In the genomic region with DNA sequence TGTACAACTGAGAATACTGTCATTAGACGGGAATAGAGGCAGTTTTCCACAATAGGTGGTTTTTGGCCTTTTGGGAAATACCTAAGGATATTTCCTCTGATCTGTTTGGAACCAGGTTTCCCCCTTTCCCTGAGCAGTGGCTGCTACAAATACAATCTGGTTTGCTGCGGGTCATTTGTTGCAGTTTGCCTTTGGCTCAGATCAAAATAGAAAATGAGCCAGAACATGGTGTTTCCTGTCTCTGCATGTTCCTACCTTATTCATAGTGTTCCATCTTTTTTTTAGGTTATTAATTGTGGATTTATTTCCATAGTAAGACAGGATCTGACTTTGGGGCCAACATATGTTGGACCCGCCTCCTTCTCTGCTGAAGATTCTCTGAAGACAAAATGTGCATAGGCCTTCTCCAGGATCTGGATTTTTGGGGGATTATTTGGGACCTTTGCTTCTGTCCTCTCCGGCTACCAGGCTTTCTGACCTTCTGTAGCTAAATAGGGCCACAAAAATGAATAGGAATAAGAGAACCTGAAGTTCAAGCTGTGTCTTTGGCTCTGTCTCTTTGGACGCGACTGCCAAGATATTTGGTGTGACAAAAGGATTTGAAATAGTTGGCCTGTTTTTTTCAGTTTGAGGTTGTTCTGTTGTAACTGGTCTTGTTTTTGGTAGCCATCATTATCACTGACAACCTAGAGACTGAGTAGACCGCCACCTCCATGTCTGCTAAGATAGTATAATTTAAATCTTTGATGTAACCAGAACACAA, we compare ENCODE assay signal across 18 cellular contexts.
DNase-seq lines count a peak whose midpoint lies in the region; ATAC-seq and TF ChIP-seq lines count a peak whose summit lies in the region.
"Had no signal": no experiment of that assay in that cellular context is flagged by ENCODE, and none has a peak within 500 bp of the region (broad histone marks: within the 10 kb centered on the region; RNA-seq: fewer than 3 reads in every experiment).

No MANE protein-coding gene starts in this region.

- H3K9me3 Mint-ChIP-seq in CD4-positive, alpha-beta memory T cell = peaks cover 0 to 5% (median 0%) of the 10 kb centered on the region in 8 donors
- H3K9me3 Mint-ChIP-seq in memory B cell (no peaks in the 10 kb centered on the region), HFFc6 (no peaks in the 10 kb centered on the region; the same call in none of the 2 replicates)

- intact Hi-C loops in CD4-positive, alpha-beta memory T cell (cut with micrococcal nuclease) = loop anchor here (5.0 kb wide), 1 partner anchor 34 kb away; no protein-coding TSS in a partner anchor

- peaks cover 81% of the 10 kb centered on the region for H3K79me2 ChIP-seq in ACC112 (ENCODE audit: control insufficient read depth, insufficient read depth, low read length, unreplicated experiment)

- H3K36me3 Mint-ChIP-seq in CD4-positive, alpha-beta memory T cell = peaks cover 40 to 84% of the 10 kb centered on the region in 2 donors
- H3K36me3 Mint-ChIP-seq in memory B cell (no peaks in the 10 kb centered on the region), HFFc6 (ENCODE audit: low read depth) (peaks cover 9% of the 10 kb centered on the region; the same call in 1 of the 2 replicates)

- in situ Hi-C loops in astrocyte of the cerebellum (cut with HindIII; ENCODE audit: low sequenced_read_pairs) = no loop called here

- H2AFZ ChIP-seq in ACC112 (ENCODE audit: low read length, unreplicated experiment) = no peak overlapping the region

- no peaks in the 10 kb centered on the region for H3K36me3 ChIP-seq in ACC112 (ENCODE audit: insufficient read depth, low read length)
- peaks cover 35% of the 10 kb centered on the region for H3K36me3 ChIP-seq in CD4-positive, alpha-beta memory T cell (ENCODE audit: insufficient read depth, low read length)
- H3K36me3 ChIP-seq: BE2C, sigmoid colon, thoracic aorta had no signal

- peaks cover 75% of the 10 kb centered on the region for H3K4me1 ChIP-seq in ACC112 (ENCODE audit: control insufficient read depth, insufficient read depth, low read length, unreplicated experiment)
- H3K4me1 ChIP-seq in CD4-positive, alpha-beta memory T cell (ENCODE audit: insufficient read depth, low read length) = peaks cover 74% of the 10 kb centered on the region

- POLR2A ChIA-PET in CD4-positive, alpha-beta memory T cell (lab: Charles Lee; ENCODE audit: partially characterized antibody) = no interaction called here

- DNase-seq in CD4-positive, alpha-beta memory T cell = no peak
- DNase-seq in astrocyte of the cerebellum (ENCODE audit: low read depth) (peak; percentile 68), memory B cell (ENCODE audit: low spot score in 2 of 2) (no peak), HFFc6 (no peak), DMS53 (lab: John Stamatoyannopoulos, UW) (no peak)
- DNase-seq in effector CD8-positive, alpha-beta T cell (lab: John Stamatoyannopoulos, UW) = no peak
- DNase-seq: activated CD4-positive, CD25-positive, alpha-beta regulatory T cell treated with anti-CD3 and anti-CD28 coated beads, Interleukin-2, amount 50 U/mL, for 72 hours; BE2C; NCI-H1694; NCI-H226; SHP77 treated with DMSO at 0.1 percent for 48 hours; sigmoid colon; T-helper 9 cell had no signal

- H3K4me3 ChIP-seq in ACC112 (ENCODE audit: low read depth, low read length) = no peak overlapping the region
- H3K4me3 ChIP-seq in CD4-positive, alpha-beta memory T cell (ENCODE audit: low read length in 2 of 2) = no peak overlapping the region
- no peak overlapping the region for H3K4me3 ChIP-seq in astrocyte of the cerebellum (ENCODE audit: low read depth, low read length)
- H3K4me3 ChIP-seq: sigmoid colon, thoracic aorta had no signal

- TF ChIP-seq CTCF in astrocyte of the cerebellum (IDR thresholded peaks at IDR 0.05; ENCODE audit: low read depth, low read length, missing control alignments) (no peak), HFFc6 (IDR thresholded peaks at IDR 0.05) (no peak)

- CTCF ChIA-PET in CD4-positive, alpha-beta memory T cell (lab: Charles Lee; ENCODE audit: partially characterized antibody) = interaction anchor here (1.4 to 2.5 kb wide), 3 partner anchors 13 to 369 kb away, joined by 3 to 16 read pairs (median 5); no protein-coding TSS in a partner anchor

- peak overlapping the region; percentile 98 for H3K27ac ChIP-seq in ACC112 (ENCODE audit: low read depth, low read length)
- H3K27ac ChIP-seq in CD4-positive, alpha-beta memory T cell (ENCODE audit: low read depth, low read length) = no peak overlapping the region
- H3K27ac ChIP-seq: thoracic aorta had no signal

- H3K27ac Mint-ChIP-seq in CD4-positive, alpha-beta memory T cell = peak overlapping the region; percentile 52 to 100 (median 87)
- H3K27ac Mint-ChIP-seq in memory B cell = peak overlapping the region; percentile 51
- H3K27ac Mint-ChIP-seq in HFFc6 = no peak overlapping the region
- H3K27ac Mint-ChIP-seq: activated T-helper 1 cell treated with anti-CD3 and anti-CD28 coated beads, Interleukin-12 subunit alpha, Interleukin-12 subunit beta, Interleukin-2, Interleukin-4 antibody, amounts not matched to agents 30 ng/mL and 10 ng/mL and 1 ng/mL, durations not matched to agents 14 hours and 24 hours and 36 hours; mesothelial cell of epicardium had no signal

- peak overlapping the region in 1 of 8 donors; percentile 7 for H3K4me3 Mint-ChIP-seq in CD4-positive, alpha-beta memory T cell
- H3K4me3 Mint-ChIP-seq in memory B cell = no peak overlapping the region
- H3K4me3 Mint-ChIP-seq in HFFc6 = no peak overlapping the region
- H3K4me3 Mint-ChIP-seq: activated T-helper 1 cell treated with anti-CD3 and anti-CD28 coated beads, Interleukin-12 subunit alpha, Interleukin-12 subunit beta, Interleukin-2, Interleukin-4 antibody, amounts not matched to agents 30 ng/mL and 10 ng/mL and 1 ng/mL, durations not matched to agents 14 hours and 24 hours and 36 hours; mesothelial cell of epicardium had no signal

- H3K27me3 ChIP-seq in ACC112 (ENCODE audit: insufficient read depth, low read length) = no peaks in the 10 kb centered on the region
- H3K27me3 ChIP-seq in CD4-positive, alpha-beta memory T cell (ENCODE audit: insufficient read depth, low read length) = no peaks in the 10 kb centered on the region
- H3K27me3 ChIP-seq: BE2C had no signal

- H3K4me1 Mint-ChIP-seq in CD4-positive, alpha-beta memory T cell = peaks cover 67 to 93% (median 80%) of the 10 kb centered on the region in 4 donors
- H3K4me1 Mint-ChIP-seq in memory B cell (peaks cover 30% of the 10 kb centered on the region), HFFc6 (ENCODE audit: low read depth) (peaks cover 64% of the 10 kb centered on the region)

- no peaks in the 10 kb centered on the region for H3K9me3 ChIP-seq in CD4-positive, alpha-beta memory T cell (ENCODE audit: control insufficient read depth in 1 of 2, low read length in 2 of 2)
- H3K9me3 ChIP-seq: BE2C, sigmoid colon, thoracic aorta had no signal

- H3K27me3 Mint-ChIP-seq in CD4-positive, alpha-beta memory T cell = no peaks in the 10 kb centered on the region
- H3K27me3 Mint-ChIP-seq in memory B cell = no peaks in the 10 kb centered on the region
- no peaks in the 10 kb centered on the region; the same call in 1 of the 2 replicates for H3K27me3 Mint-ChIP-seq in HFFc6 (ENCODE audit: insufficient read depth)

- no peak for ATAC-seq in memory B cell (ENCODE audit: low read depth)
- ATAC-seq: HCT116 had no signal
